ENCODE assay signal across 8 cellular contexts in genomic region chr2:143513081-143513480, GRCh38.
DNase-seq lines count a peak whose midpoint lies in the region; ATAC-seq and TF ChIP-seq lines count a peak whose summit lies in the region.

No MANE protein-coding gene starts in this region.

- no peak overlapping the region for H3K9ac ChIP-seq in fibroblast of lung (ENCODE audit: insufficient read depth, low read length)
- H3K9ac ChIP-seq in neural cell (ENCODE audit: low read length): no peak overlapping the region

- H3K36me3 ChIP-seq in RWPE2 (ENCODE audit: low read depth) (no peaks in the 10 kb centered on the region), fibroblast of lung (ENCODE audit: control insufficient read depth, insufficient read depth, low read length) (no peaks in the 10 kb centered on the region), neural cell (ENCODE audit: insufficient read depth, low read length) (no peaks in the 10 kb centered on the region), prostate gland (no peaks in the 10 kb centered on the region)

- no peaks in the 10 kb centered on the region for H3K9me2 ChIP-seq in neural cell (ENCODE audit: insufficient read depth, low read length)

- H3K79me2 ChIP-seq in fibroblast of lung (ENCODE audit: control insufficient read depth, insufficient read depth, low read length): no peaks in the 10 kb centered on the region
- H3K79me2 ChIP-seq in neural cell (replicated peaks; ENCODE audit: insufficient read depth, low read length): no peaks in the 10 kb centered on the region

- no peak overlapping the region for H3K27ac ChIP-seq in RWPE2 (ENCODE audit: poor library complexity, severe bottlenecking)
- H3K27ac ChIP-seq in fibroblast of lung (ENCODE audit: insufficient read depth, low read length): no peak overlapping the region
- H3K27ac ChIP-seq in neural cell (ENCODE audit: low read length): no peak overlapping the region
- no peak overlapping the region for H3K27ac ChIP-seq in prostate gland

- H3K27me3 ChIP-seq in RWPE2 (ENCODE audit: insufficient read depth, poor library complexity, severe bottlenecking) (no peaks in the 10 kb centered on the region), fibroblast of lung (ENCODE audit: control insufficient read depth, insufficient read depth, low read length) (no peaks in the 10 kb centered on the region), neural cell (ENCODE audit: insufficient read depth, low read depth, low read length) (no peaks in the 10 kb centered on the region), prostate gland (replicated peaks; ENCODE audit: insufficient read depth) (no peaks in the 10 kb centered on the region)

- peak; percentile 60 for TF ChIP-seq RAD21 in neural cell (conservative IDR thresholded peaks at IDR 0.05)

- peak; percentile 97 for TF ChIP-seq CTCF in AG10803 (conservative IDR thresholded peaks at IDR 0.05; ENCODE audit: low read length)
- peak; percentile 66 for TF ChIP-seq CTCF in GM13977 (IDR thresholded peaks at IDR 0.05; ENCODE audit: extremely low read depth, insufficient read depth, missing control alignments)
- peak; percentile 13 for TF ChIP-seq CTCF in RWPE2 (IDR thresholded peaks at IDR 0.05; ENCODE audit: poor library complexity, severe bottlenecking)
- peak; percentile 97 to 98 for TF ChIP-seq CTCF in fibroblast of lung (conservative IDR thresholded peaks at IDR 0.05 in 1 of 2, IDR thresholded peaks at IDR 0.05 in 1 of 2; ENCODE audit: low read depth in 1 of 2, low read length in 2 of 2)
- peak; percentile 59 for TF ChIP-seq CTCF in neural cell (IDR thresholded peaks at IDR 0.05; ENCODE audit: poor library complexity, severe bottlenecking)
- TF ChIP-seq CTCF in prostate gland (IDR thresholded peaks at IDR 0.05): peak in 2 of 4 experiments; percentile 17 to 42

- DNase-seq in AG10803 (ENCODE audit: low read depth) (peak; percentile 81), GM13977 (ENCODE audit: low spot score) (peak; percentile 12), RWPE2 (ENCODE audit: low spot score) (no peak), fibroblast of lung (ENCODE audit: low read depth in 2 of 2) (peak; percentile 56 to 87), prostate gland (ENCODE audit: low spot score) (no peak)
- no peak for DNase-seq in activated naive CD4-positive, alpha-beta T cell treated with anti-CD3 and anti-CD28 coated beads for 36 hours

- H3K4me2 ChIP-seq in fibroblast of lung (ENCODE audit: extremely low read depth, insufficient read depth, low read length): no peak overlapping the region
- H3K4me2 ChIP-seq in neural cell (ENCODE audit: low read length): no peak overlapping the region

- H3K36me3 Mint-ChIP-seq in activated naive CD4-positive, alpha-beta T cell treated with anti-CD3 and anti-CD28 coated beads for 36 hours (ENCODE audit: low read depth): peaks cover 47% of the 10 kb centered on the region

- no peaks in the 10 kb centered on the region for H3K9me3 Mint-ChIP-seq in activated naive CD4-positive, alpha-beta T cell treated with anti-CD3 and anti-CD28 coated beads for 36 hours

- H4K20me1 ChIP-seq in fibroblast of lung (ENCODE audit: control insufficient read depth, extremely low read depth, insufficient read depth, low read length) (no peaks in the 10 kb centered on the region), neural cell (ENCODE audit: insufficient read depth) (no peaks in the 10 kb centered on the region)

- no peak for TF ChIP-seq POLR2A in prostate gland (IDR thresholded peaks at IDR 0.05)

- H3K4me1 Mint-ChIP-seq in activated naive CD4-positive, alpha-beta T cell treated with anti-CD3 and anti-CD28 coated beads for 36 hours (ENCODE audit: low read depth): no peaks in the 10 kb centered on the region

- no peak overlapping the region for H2AFZ ChIP-seq in fibroblast of lung (ENCODE audit: low read length)
- no peak overlapping the region for H2AFZ ChIP-seq in neural cell (ENCODE audit: low read depth, low read length)

- WGBS in prostate gland: 29% methylated on average over 2 of the region's 2 CpGs

- in situ Hi-C loops in GM13977 (cut with MboI; ENCODE audit: low pct_unique_long_range_greater_than_20kb, low sequenced_read_pairs, unreplicated experiment): no loop called here

- H3F3A ChIP-seq in neural cell (ENCODE audit: insufficient read depth, low read length, poor library complexity, severe bottlenecking): no peaks in the 10 kb centered on the region

- ATAC-seq in HG03139 (IDR thresholded peaks at IDR 0.05; ENCODE audit: unreplicated experiment): peak; percentile 66
- no peak for ATAC-seq in RWPE2 (ENCODE audit: low read depth)

- no peaks in the 10 kb centered on the region for H3K27me3 Mint-ChIP-seq in activated naive CD4-positive, alpha-beta T cell treated with anti-CD3 and anti-CD28 coated beads for 36 hours (ENCODE audit: low read depth)

- intact Hi-C loops in activated naive CD4-positive, alpha-beta T cell treated with anti-CD3 and anti-CD28 coated beads for 36 hours (cut with micrococcal nuclease): loop anchor here (10.0 kb wide), 1 partner anchor 478 kb away; no protein-coding TSS in a partner anchor
- intact Hi-C loops in prostate gland (cut with DNase I): no loop called here

- no peak overlapping the region for H3K27ac Mint-ChIP-seq in activated naive CD4-positive, alpha-beta T cell treated with anti-CD3 and anti-CD28 coated beads for 36 hours

- H3K4me3 ChIP-seq in AG10803 (ENCODE audit: low read length) (no peak overlapping the region), RWPE2 (ENCODE audit: severe bottlenecking) (no peak overlapping the region), fibroblast of lung (replicated peaks in 1 of 4; ENCODE audit: control extremely low read depth in 1 of 4, insufficient read depth in 1 of 4, low read depth in 3 of 4, low read length in 4 of 4) (peak overlapping the region in 1 of 4 experiments; percentile 28), neural cell (ENCODE audit: low read length) (no peak overlapping the region), prostate gland (no peak overlapping the region)

- H3K4me3 Mint-ChIP-seq in activated naive CD4-positive, alpha-beta T cell treated with anti-CD3 and anti-CD28 coated beads for 36 hours: no peak overlapping the region

- CTCF ChIA-PET in activated naive CD4-positive, alpha-beta T cell treated with anti-CD3 and anti-CD28 coated beads for 36 hours (lab: Charles Lee): interaction anchor here (1.5 kb wide), 1 partner anchor 13 kb away, joined by 3 read pairs; no protein-coding TSS in a partner anchor

- H3K4me1 ChIP-seq in RWPE2 (ENCODE audit: insufficient read depth, poor library complexity, severe bottlenecking): no peaks in the 10 kb centered on the region
- H3K4me1 ChIP-seq in fibroblast of lung (ENCODE audit: control insufficient read depth, extremely low read depth, insufficient read depth, low read length): no peaks in the 10 kb centered on the region
- no peaks in the 10 kb centered on the region for H3K4me1 ChIP-seq in prostate gland (replicated peaks)

- no peak for TF ChIP-seq EP300 in neural cell (conservative IDR thresholded peaks at IDR 0.05; ENCODE audit: poor library complexity, severe bottlenecking)

- H3K9me3 ChIP-seq in RWPE2 (ENCODE audit: severe bottlenecking) (no peaks in the 10 kb centered on the region), fibroblast of lung (ENCODE audit: control insufficient read depth, insufficient read depth, low read depth, low read length) (no peaks in the 10 kb centered on the region), neural cell (ENCODE audit: low read length) (no peaks in the 10 kb centered on the region), prostate gland (no peaks in the 10 kb centered on the region)

TF ChIP-seq in neural cell, 6 proteins besides CTCF, POLR2A, EP300 and RAD21:
- no peak for TF ChIP-seq REST (IDR thresholded peaks at IDR 0.05; ENCODE audit: borderline replicate concordance)
- peak; percentile 45 for TF ChIP-seq SMC3 (conservative IDR thresholded peaks at IDR 0.05; ENCODE audit: poor library complexity)
- no peak for TF ChIP-seq EZH2 (IDR thresholded peaks at IDR 0.05; ENCODE audit: borderline replicate concordance, insufficient read depth, low read length, poor library complexity, severe bottlenecking)
TF ChIP-seq in neural cell: peak in this region for 1.

Comparison
In these comparisons a context has a peak if more than half of its experiments do, and no peak if none do; other contexts are left out.
1. DNase-seq: peak in AG10803 (single experiment), GM13977 (single experiment) and fibroblast of lung (2 of 2); none in RWPE2 (single experiment), activated naive CD4-positive, alpha-beta T cell treated with anti-CD3 and anti-CD28 coated beads for 36 hours (single experiment) and prostate gland (single experiment).